Comparison of ENCODE assay signal across 8 cellular contexts in the genomic region with DNA sequence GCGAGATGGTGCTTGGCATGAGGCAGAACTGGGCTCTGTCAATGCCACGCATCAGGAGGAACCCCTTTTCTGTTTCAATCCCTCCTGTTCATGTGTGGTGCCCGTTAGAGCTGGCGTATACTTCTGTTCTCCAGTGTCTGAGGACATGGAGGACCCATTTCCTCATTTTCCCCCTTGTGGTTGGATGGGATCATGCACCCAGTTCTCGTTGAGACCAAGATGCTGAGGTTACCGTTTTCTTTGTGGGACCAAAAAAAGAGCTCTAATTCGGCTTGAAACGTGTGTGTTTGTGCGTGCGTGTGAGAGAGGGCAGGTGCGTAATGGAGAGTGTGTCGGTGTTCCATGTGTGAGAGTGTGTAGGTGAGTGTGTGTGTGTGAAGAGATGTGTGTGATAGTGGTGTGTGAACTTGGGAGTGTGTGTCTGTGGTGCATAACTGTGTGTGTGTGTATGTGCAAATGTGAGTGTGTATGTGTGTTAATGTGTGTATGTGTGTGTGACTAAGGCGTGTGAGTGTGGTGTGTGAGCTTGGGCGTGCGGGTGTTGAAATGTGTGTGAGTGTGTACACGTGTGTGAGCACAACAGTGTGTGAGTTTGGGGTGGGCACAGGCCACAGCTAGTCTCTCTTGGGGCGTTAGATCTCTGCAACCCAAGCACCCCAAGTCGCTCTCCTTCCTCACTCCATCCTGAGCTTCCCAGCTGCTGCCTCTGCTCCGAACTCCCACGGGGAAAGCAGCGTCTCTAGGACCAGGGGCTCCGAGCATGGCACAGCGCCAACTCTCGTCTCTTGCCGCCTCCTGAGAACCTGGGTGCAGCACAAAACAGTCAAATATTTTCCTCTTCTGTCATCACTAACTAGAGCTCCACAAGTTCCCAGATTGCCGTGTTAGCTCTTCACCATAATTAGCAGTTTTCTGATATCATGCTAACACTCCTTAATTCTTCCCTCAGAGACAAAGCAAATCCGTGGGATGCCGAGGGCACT.
DNase-seq lines count a peak whose midpoint lies in the region; ATAC-seq and TF ChIP-seq lines count a peak whose summit lies in the region.

No MANE protein-coding gene starts in this region.

- H3K4me3 ChIP-seq in BLaER1, result no peak overlapping the region
- no peak overlapping the region for H3K4me3 ChIP-seq in GM23338

- peak overlapping the region; percentile 83 for H3K4me2 ChIP-seq in BLaER1
- no peak overlapping the region for H3K4me2 ChIP-seq in GM23338

- H3K4me1 Mint-ChIP-seq in GM23338, result peaks cover 2% of the 10 kb centered on the region; the same call in 2 of the 3 replicates

- ATAC-seq in GM23338, result peak; percentile 50
- ATAC-seq in GM18907 (IDR thresholded peaks at IDR 0.05; ENCODE audit: unreplicated experiment), result no peak
- no peak for ATAC-seq in GM21825 (IDR thresholded peaks at IDR 0.05; ENCODE audit: unreplicated experiment)
- ATAC-seq in HG03469 (IDR thresholded peaks at IDR 0.05; ENCODE audit: unreplicated experiment), result no peak

- no peak overlapping the region for H3K9ac ChIP-seq in BLaER1

- H2AFZ ChIP-seq in GM23338, result no peak overlapping the region

- H3K27me3 ChIP-seq in BLaER1 (peaks cover 8% of the 10 kb centered on the region; the same call in 1 of the 2 replicates), GM23338 (ENCODE audit: insufficient read depth) (no peaks in the 10 kb centered on the region)

- H3K79me2 ChIP-seq in GM23338 (replicated peaks; ENCODE audit: insufficient read depth), result no peaks in the 10 kb centered on the region

- no peaks in the 10 kb centered on the region for H3K9me3 ChIP-seq in BLaER1

- H3K4me3 Mint-ChIP-seq in GM23338, result no peak overlapping the region

- H3K27ac Mint-ChIP-seq in GM23338, result no peak overlapping the region

- no peaks in the 10 kb centered on the region for H3K9me3 Mint-ChIP-seq in GM23338

- DNase-seq in GM23338 (ENCODE audit: low spot score) (peak; percentile 77), SK-MEL-5 (ENCODE audit: low read depth, low spot score) (peak; percentile 74), hepatic stellate cell (ENCODE audit: low spot score) (peak; percentile 54)
- DNase-seq in effector CD8-positive, alpha-beta T cell (lab: John Stamatoyannopoulos, UW), result no peak

- peaks cover 61% of the 10 kb centered on the region for H3K4me1 ChIP-seq in BLaER1
- no peaks in the 10 kb centered on the region for H3K4me1 ChIP-seq in GM23338 (ENCODE audit: insufficient read depth)

- no peaks in the 10 kb centered on the region for H3K9me2 ChIP-seq in GM23338 (ENCODE audit: insufficient read depth)

- no peaks in the 10 kb centered on the region for H3F3A ChIP-seq in GM23338 (replicated peaks; ENCODE audit: low read depth)

- no peaks in the 10 kb centered on the region for H3K36me3 Mint-ChIP-seq in GM23338 (ENCODE audit: low read depth)

- H3K27me3 Mint-ChIP-seq in GM23338 (ENCODE audit: insufficient read depth, low read depth, poor library complexity), result peaks cover 2% of the 10 kb centered on the region

- peak; percentile 57 to 62 for TF ChIP-seq CTCF in GM23338 (conservative IDR thresholded peaks at IDR 0.05; ENCODE audit: low read depth in 2 of 2)

- in situ Hi-C loops in SK-MEL-5 (cut with HindIII; ENCODE audit: low pct_unique_long_range_greater_than_20kb, low sequenced_read_pairs), result no loop called here

- H3K36me3 ChIP-seq in BLaER1 (no peaks in the 10 kb centered on the region), GM23338 (ENCODE audit: insufficient read depth) (no peaks in the 10 kb centered on the region)

- no peaks in the 10 kb centered on the region for H4K20me1 ChIP-seq in BLaER1
- H4K20me1 ChIP-seq in GM23338 (replicated peaks; ENCODE audit: insufficient read depth), result no peaks in the 10 kb centered on the region

- H3K27ac ChIP-seq in BLaER1, result no peak overlapping the region; the same call in 1 of the 2 replicates
- H3K27ac ChIP-seq in GM23338 (ENCODE audit: low read depth), result no peak overlapping the region

TF ChIP-seq in GM23338, 12 proteins besides CTCF, POLR2A, EP300 and RAD21 (continues in another document):
- TF ChIP-seq, protein P1, sequence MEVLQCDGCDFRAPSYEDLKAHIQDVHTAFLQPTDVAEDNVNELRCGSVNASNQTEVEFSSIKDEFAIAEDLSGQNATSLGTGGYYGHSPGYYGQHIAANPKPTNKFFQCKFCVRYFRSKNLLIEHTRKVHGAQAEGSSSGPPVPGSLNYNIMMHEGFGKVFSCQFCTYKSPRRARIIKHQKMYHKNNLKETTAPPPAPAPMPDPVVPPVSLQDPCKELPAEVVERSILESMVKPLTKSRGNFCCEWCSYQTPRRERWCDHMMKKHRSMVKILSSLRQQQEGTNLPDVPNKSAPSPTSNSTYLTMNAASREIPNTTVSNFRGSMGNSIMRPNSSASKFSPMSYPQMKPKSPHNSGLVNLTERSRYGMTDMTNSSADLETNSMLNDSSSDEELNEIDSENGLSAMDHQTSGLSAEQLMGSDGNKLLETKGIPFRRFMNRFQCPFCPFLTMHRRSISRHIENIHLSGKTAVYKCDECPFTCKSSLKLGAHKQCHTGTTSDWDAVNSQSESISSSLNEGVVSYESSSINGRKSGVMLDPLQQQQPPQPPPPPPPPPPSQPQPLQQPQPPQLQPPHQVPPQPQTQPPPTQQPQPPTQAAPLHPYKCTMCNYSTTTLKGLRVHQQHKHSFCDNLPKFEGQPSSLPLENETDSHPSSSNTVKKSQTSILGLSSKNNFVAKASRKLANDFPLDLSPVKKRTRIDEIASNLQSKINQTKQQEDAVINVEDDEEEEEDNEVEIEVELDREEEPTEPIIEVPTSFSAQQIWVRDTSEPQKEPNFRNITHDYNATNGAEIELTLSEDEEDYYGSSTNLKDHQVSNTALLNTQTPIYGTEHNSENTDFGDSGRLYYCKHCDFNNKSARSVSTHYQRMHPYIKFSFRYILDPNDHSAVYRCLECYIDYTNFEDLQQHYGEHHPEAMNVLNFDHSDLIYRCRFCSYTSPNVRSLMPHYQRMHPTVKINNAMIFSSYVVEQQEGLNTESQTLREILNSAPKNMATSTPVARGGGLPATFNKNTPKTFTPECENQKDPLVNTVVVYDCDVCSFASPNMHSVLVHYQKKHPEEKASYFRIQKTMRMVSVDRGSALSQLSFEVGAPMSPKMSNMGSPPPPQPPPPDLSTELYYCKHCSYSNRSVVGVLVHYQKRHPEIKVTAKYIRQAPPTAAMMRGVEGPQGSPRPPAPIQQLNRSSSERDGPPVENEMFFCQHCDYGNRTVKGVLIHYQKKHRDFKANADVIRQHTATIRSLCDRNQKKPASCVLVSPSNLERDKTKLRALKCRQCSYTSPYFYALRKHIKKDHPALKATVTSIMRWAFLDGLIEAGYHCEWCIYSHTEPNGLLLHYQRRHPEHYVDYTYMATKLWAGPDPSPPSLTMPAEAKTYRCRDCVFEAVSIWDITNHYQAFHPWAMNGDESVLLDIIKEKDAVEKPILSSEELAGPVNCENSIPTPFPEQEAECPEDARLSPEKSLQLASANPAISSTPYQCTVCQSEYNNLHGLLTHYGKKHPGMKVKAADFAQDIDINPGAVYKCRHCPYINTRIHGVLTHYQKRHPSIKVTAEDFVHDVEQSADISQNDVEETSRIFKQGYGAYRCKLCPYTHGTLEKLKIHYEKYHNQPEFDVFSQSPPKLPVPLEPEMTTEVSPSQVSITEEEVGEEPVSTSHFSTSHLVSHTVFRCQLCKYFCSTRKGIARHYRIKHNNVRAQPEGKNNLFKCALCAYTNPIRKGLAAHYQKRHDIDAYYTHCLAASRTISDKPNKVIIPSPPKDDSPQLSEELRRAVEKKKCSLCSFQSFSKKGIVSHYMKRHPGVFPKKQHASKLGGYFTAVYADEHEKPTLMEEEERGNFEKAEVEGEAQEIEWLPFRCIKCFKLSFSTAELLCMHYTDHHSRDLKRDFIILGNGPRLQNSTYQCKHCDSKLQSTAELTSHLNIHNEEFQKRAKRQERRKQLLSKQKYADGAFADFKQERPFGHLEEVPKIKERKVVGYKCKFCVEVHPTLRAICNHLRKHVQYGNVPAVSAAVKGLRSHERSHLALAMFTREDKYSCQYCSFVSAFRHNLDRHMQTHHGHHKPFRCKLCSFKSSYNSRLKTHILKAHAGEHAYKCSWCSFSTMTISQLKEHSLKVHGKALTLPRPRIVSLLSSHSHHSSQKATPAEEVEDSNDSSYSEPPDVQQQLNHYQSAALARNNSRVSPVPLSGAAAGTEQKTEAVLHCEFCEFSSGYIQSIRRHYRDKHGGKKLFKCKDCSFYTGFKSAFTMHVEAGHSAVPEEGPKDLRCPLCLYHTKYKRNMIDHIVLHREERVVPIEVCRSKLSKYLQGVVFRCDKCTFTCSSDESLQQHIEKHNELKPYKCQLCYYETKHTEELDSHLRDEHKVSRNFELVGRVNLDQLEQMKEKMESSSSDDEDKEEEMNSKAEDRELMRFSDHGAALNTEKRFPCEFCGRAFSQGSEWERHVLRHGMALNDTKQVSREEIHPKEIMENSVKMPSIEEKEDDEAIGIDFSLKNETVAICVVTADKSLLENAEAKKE (CRISPR knock-in tag; IDR thresholded peaks at IDR 0.05), result no peak
- TF ChIP-seq ZNF331 (CRISPR knock-in tag; IDR thresholded peaks at IDR 0.05; ENCODE audit: low read depth) (no peak), CREB1 (CRISPR knock-in tag; IDR thresholded peaks at IDR 0.05; ENCODE audit: low read depth) (no peak), EZH2phosphoT487 (IDR thresholded peaks at IDR 0.05; ENCODE audit: unreplicated experiment) (no peak), EZH2 (IDR thresholded peaks at IDR 0.05; ENCODE audit: low read depth, unreplicated experiment) (no peak), JUNB (IDR thresholded peaks at IDR 0.05; ENCODE audit: unreplicated experiment) (no peak), ZNF114 (CRISPR knock-in tag; IDR thresholded peaks at IDR 0.05) (no peak), NANOG (IDR thresholded peaks at IDR 0.05; ENCODE audit: borderline replicate concordance) (no peak), POLR2AphosphoS5 (IDR thresholded peaks at IDR 0.05; ENCODE audit: low read depth) (no peak), STAT1 (IDR thresholded peaks at IDR 0.05; ENCODE audit: unreplicated experiment) (no peak)
- TF ChIP-seq, protein P2, sequence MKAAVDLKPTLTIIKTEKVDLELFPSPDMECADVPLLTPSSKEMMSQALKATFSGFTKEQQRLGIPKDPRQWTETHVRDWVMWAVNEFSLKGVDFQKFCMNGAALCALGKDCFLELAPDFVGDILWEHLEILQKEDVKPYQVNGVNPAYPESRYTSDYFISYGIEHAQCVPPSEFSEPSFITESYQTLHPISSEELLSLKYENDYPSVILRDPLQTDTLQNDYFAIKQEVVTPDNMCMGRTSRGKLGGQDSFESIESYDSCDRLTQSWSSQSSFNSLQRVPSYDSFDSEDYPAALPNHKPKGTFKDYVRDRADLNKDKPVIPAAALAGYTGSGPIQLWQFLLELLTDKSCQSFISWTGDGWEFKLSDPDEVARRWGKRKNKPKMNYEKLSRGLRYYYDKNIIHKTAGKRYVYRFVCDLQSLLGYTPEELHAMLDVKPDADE (IDR thresholded peaks at IDR 0.05), result no peak
